ENCODE assay signal across 32 cellular contexts in genomic region chr17:79593636-79594035, GRCh38. TPM values are rescaled to one million over a fixed set of nuclear protein-coding genes. Genes with fewer than 3 reads are reported as not detected.
"Had no signal": no experiment of that assay in that cellular context is flagged by ENCODE, and none has a peak within 500 bp of the region (broad histone marks: within the 10 kb centered on the region; RNA-seq: fewer than 3 reads in every experiment).

No MANE protein-coding gene starts in this region.

- H3K9me3 Mint-ChIP-seq: activated CD4-positive, alpha-beta T cell treated with anti-CD3 and anti-CD28 coated beads, Interleukin-2, amount 10 ng/mL, durations not matched to agents 7 days and 5 days; activated naive CD8-positive, alpha-beta T cell treated with anti-CD3 and anti-CD28 coated beads, Interleukin-2, amount 50 U/mL, for 24 hours; T-helper 1 cell treated with Interleukin-12 subunit alpha and Interleukin-12 subunit beta and Interleukin-4 antibody, amounts not matched to agents 30 μg/mL and 1 μg/mL, for 36 hours; T-helper 2 cell treated with Interferon-gamma antibody and Interleukin-4, amounts not matched to agents 5 μg/mL and 100 μg/mL, for 36 hours had no signal

- H3K4me3 Mint-ChIP-seq: activated CD4-positive, alpha-beta T cell treated with anti-CD3 and anti-CD28 coated beads, Interleukin-2, amount 10 ng/mL, durations not matched to agents 7 days and 5 days; activated CD8-positive, alpha-beta T cell treated with anti-CD3 and anti-CD28 coated beads, Interleukin-2, amount 10 ng/mL, durations not matched to agents 7 days and 5 days; activated naive CD4-positive, alpha-beta T cell treated with anti-CD3 and anti-CD28 coated beads, Interleukin-2, amount 10 ng/mL, durations not matched to agents 7 days and 5 days; activated naive CD8-positive, alpha-beta T cell; activated naive CD8-positive, alpha-beta T cell treated with anti-CD3 and anti-CD28 coated beads, Interleukin-2, amount 50 U/mL, for 24 hours; T-helper 1 cell treated with Interleukin-12 subunit alpha and Interleukin-12 subunit beta and Interleukin-4 antibody, amounts not matched to agents 30 μg/mL and 1 μg/mL, for 36 hours; T-helper 2 cell treated with Interferon-gamma antibody and Interleukin-4, amounts not matched to agents 5 μg/mL and 100 μg/mL, for 36 hours had no signal

- H3K9ac ChIP-seq: SK-N-SH had no signal

- H3K4me3 ChIP-seq: MG63, SJSA1 had no signal

- ATAC-seq: activated CD8-positive, alpha-beta T cell treated with anti-CD3 and anti-CD28 coated beads, Interleukin-2, amount 10 ng/mL, durations not matched to agents 7 days and 5 days; activated naive CD8-positive, alpha-beta T cell treated with anti-CD3 and anti-CD28 coated beads, Interleukin-2, amount 50 U/mL, for 24 hours had no signal

- H3K27me3 Mint-ChIP-seq: activated CD4-positive, alpha-beta T cell treated with anti-CD3 and anti-CD28 coated beads, Interleukin-2, amount 10 ng/mL, durations not matched to agents 7 days and 5 days had no signal

- H3K4me1 ChIP-seq: SJSA1 had no signal

- H3K36me3 Mint-ChIP-seq: activated naive CD4-positive, alpha-beta T cell treated with anti-CD3 and anti-CD28 coated beads, Interleukin-2, amount 10 ng/mL, durations not matched to agents 7 days and 5 days; activated naive CD8-positive, alpha-beta T cell had no signal

- H3K4me1 Mint-ChIP-seq: activated CD4-positive, alpha-beta T cell treated with anti-CD3 and anti-CD28 coated beads, Interleukin-2, amount 10 ng/mL, durations not matched to agents 7 days and 5 days; activated naive CD4-positive, alpha-beta T cell treated with anti-CD3 and anti-CD28 coated beads, Interleukin-2, amount 10 ng/mL, durations not matched to agents 7 days and 5 days; activated naive CD8-positive, alpha-beta T cell treated with anti-CD3 and anti-CD28 coated beads, Interleukin-2, amount 50 U/mL, for 24 hours had no signal

- H3K4me2 ChIP-seq: SK-N-SH had no signal

- H3K27ac ChIP-seq: brain microvascular endothelial cell, SJSA1 had no signal

- H3K27ac Mint-ChIP-seq: activated CD4-positive, alpha-beta T cell treated with anti-CD3 and anti-CD28 coated beads, Interleukin-2, amount 10 ng/mL, durations not matched to agents 7 days and 5 days; activated CD8-positive, alpha-beta T cell treated with anti-CD3 and anti-CD28 coated beads, Interleukin-2, amount 10 ng/mL, durations not matched to agents 7 days and 5 days; activated naive CD4-positive, alpha-beta T cell treated with anti-CD3 and anti-CD28 coated beads, Interleukin-2, amount 10 ng/mL, durations not matched to agents 7 days and 5 days; activated naive CD8-positive, alpha-beta T cell; activated naive CD8-positive, alpha-beta T cell treated with anti-CD3 and anti-CD28 coated beads, Interleukin-2, amount 50 U/mL, for 24 hours; T-helper 1 cell treated with Interleukin-12 subunit alpha and Interleukin-12 subunit beta and Interleukin-4 antibody, amounts not matched to agents 30 μg/mL and 1 μg/mL, for 36 hours; T-helper 2 cell treated with Interferon-gamma antibody and Interleukin-4, amounts not matched to agents 5 μg/mL and 100 μg/mL, for 36 hours had no signal

- DNase-seq: activated CD4-positive, alpha-beta T cell treated with anti-CD3 and anti-CD28 coated beads, Interleukin-2, amount 10 ng/mL, durations not matched to agents 7 days and 5 days; activated CD4-positive, alpha-beta T cell treated with anti-CD3 and anti-CD28 coated beads, Interleukin-2, amount 50 U/mL, for 48 hours; activated CD8-positive, alpha-beta memory T cell treated with anti-CD3 and anti-CD28 coated beads, Interleukin-2, amount 50 U/mL, for 4 hours; activated CD8-positive, alpha-beta T cell treated with anti-CD3 and anti-CD28 coated beads, Interleukin-2, amount 10 ng/mL, durations not matched to agents 7 days and 5 days; activated effector memory CD4-positive, alpha-beta T cell treated with Interleukin-2 at 50 U/mL for 16 hours; activated naive CD4-positive, alpha-beta T cell treated with anti-CD3 and anti-CD28 coated beads, Interleukin-2, amount 10 ng/mL, durations not matched to agents 7 days and 5 days; activated naive CD8-positive, alpha-beta T cell treated with anti-CD3 and anti-CD28 coated beads, Interleukin-2, amount 50 U/mL, for 24 hours; activated T-cell treated with anti-CD3 and anti-CD28 coated beads for 4 hours; activated T-cell treated with anti-CD3 and anti-CD28 coated beads, Interleukin-2, amount 50 U/mL, for 48 hours; brain microvascular endothelial cell; central memory CD4-positive, alpha-beta T cell; Kasumi-1; KBM-7; MG63; NCI-H1048; NCI-H1105 treated with DMSO at 0.1 percent for 48 hours; NCI-H1436; NCI-H1694; NCI-H1930; NCI-H2081 treated with DMSO at 0.1 percent for 48 hours; NCI-H226; NCI-H446 treated with DMSO at 0.1 percent for 48 hours; NCI-H524; NCI-H69; NCI-H82; SHP77 treated with DMSO at 0.1 percent for 48 hours; SK-N-SH had no signal

- H3K27me3 ChIP-seq: brain microvascular endothelial cell had no signal

- H3K9me3 ChIP-seq: MG63, SJSA1, SK-N-SH had no signal

- H3K36me3 ChIP-seq: brain microvascular endothelial cell, MG63, SJSA1 had no signal

RNA-seq across cellular contexts. Expression of gene RBFOX3, which starts 17.2 kb away (rescaled TPM):
- total RNA-seq: activated CD4-positive, alpha-beta T cell treated with anti-CD3 and anti-CD28 coated beads, Interleukin-2, amount 10 ng/mL, durations not matched to agents 7 days and 5 days; activated CD8-positive, alpha-beta T cell treated with anti-CD3 and anti-CD28 coated beads, Interleukin-2, amount 10 ng/mL, durations not matched to agents 7 days and 5 days; RPMI7951; SJSA1 had no signal
- polyA plus RNA-seq: SK-N-SH had no signal
